Comparison of ENCODE assay signal across 37 cellular contexts in the genomic region with DNA sequence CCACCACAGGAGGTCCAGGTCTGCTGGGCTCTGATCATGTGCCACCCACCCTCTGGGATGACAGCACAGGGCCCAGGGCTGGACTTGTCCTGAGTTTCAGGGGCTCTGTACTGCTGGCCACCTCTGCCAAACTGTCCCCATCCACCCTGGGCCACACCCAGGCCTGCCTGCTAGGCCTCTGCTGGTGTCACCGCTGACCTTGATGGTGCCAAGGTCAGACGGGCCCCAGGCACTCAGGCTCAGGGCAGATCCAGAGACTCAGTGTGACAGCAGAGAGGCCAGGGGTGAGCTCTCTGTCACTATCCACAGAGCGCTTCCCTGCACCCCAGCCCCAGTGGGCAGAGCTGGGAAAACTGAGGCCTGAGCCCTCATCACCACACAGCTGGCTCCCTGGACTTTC.
"Had no signal": no experiment of that assay in that cellular context is flagged by ENCODE, and none has a peak within 500 bp of the region (broad histone marks: within the 10 kb centered on the region; RNA-seq: fewer than 3 reads in every experiment).

No MANE protein-coding gene starts in this region.

- H3K27me3 ChIP-seq: ascending aorta, cardiac muscle cell had no signal

- DNase-seq: activated B cell treated with CpG ODN at 0.5 μM for 24 hours; activated CD4-positive, alpha-beta memory T cell treated with anti-CD3 and anti-CD28 coated beads, Interleukin-2, amount 10 ng/mL, durations not matched to agents 7 days and 5 days; activated CD4-positive, alpha-beta T cell treated with anti-CD3 and anti-CD28 coated beads for 4 hours; activated CD4-positive, alpha-beta T cell treated with anti-CD3 and anti-CD28 coated beads, Interleukin-2, amount 10 ng/mL, durations not matched to agents 24 days and 14 days; activated CD4-positive, alpha-beta T cell treated with anti-CD3 and anti-CD28 coated beads, Interleukin-2, amount 50 U/mL, for 1 hour; activated CD4-positive, alpha-beta T cell treated with anti-CD3 and anti-CD28 coated beads, Interleukin-2, amount 50 U/mL, for 4 hours; activated CD4-positive, CD25-positive, alpha-beta regulatory T cell treated with anti-CD3 and anti-CD28 coated beads, Interleukin-2, amount 50 U/mL, for 72 hours; activated CD8-positive, alpha-beta memory T cell treated with anti-CD3 and anti-CD28 coated beads for 24 hours; activated CD8-positive, alpha-beta memory T cell treated with anti-CD3 and anti-CD28 coated beads, Interleukin-2, amount 10 ng/mL, durations not matched to agents 7 days and 5 days; activated CD8-positive, alpha-beta memory T cell treated with anti-CD3 and anti-CD28 coated beads, Interleukin-2, amount 50 U/mL, for 48 hours; activated CD8-positive, alpha-beta T cell treated with anti-CD3 and anti-CD28 coated beads, Interleukin-2, amount 10 ng/mL, durations not matched to agents 7 days and 5 days; activated effector memory CD4-positive, alpha-beta T cell treated with Interleukin-2 at 50 U/mL for 16 hours; activated gamma-delta T cell; activated naive CD4-positive, alpha-beta T cell treated with anti-CD3 and anti-CD28 coated beads, Interleukin-2, amount 10 ng/mL, durations not matched to agents 7 days and 5 days; activated naive CD4-positive, alpha-beta T cell treated with Interleukin-2 at 50 U/mL for 16 hours; activated naive CD8-positive, alpha-beta T cell treated with anti-CD3 and anti-CD28 coated beads, Interleukin-2, amount 10 ng/mL, durations not matched to agents 7 days and 5 days; activated naive CD8-positive, alpha-beta T cell treated with anti-CD3 and anti-CD28 coated beads, Interleukin-2, amount 50 U/mL, for 24 hours; activated T-cell treated with anti-CD3 and anti-CD28 coated beads, Interleukin-2, amount 50 U/mL, for 24 hours; activated T-cell treated with anti-CD3 and anti-CD28 coated beads, Interleukin-2, amount 50 U/mL, for 48 hours; amygdala; anterior cingulate cortex; caudate nucleus; cerebellar nuclear complex; T-cell; T-helper 2 cell; T-helper 9 cell had no signal

- H3K4me3 Mint-ChIP-seq: activated B cell treated with CpG ODN at 0.5 μM for 24 hours; activated CD4-positive, alpha-beta memory T cell treated with anti-CD3 and anti-CD28 coated beads, Interleukin-2, amount 10 ng/mL, durations not matched to agents 7 days and 5 days; activated CD4-positive, alpha-beta T cell treated with anti-CD3 and anti-CD28 coated beads, Interleukin-2, amount 10 ng/mL, durations not matched to agents 24 days and 14 days; activated CD8-positive, alpha-beta memory T cell treated with anti-CD3 and anti-CD28 coated beads, Interleukin-2, amount 10 ng/mL, durations not matched to agents 7 days and 5 days; activated CD8-positive, alpha-beta T cell treated with anti-CD3 and anti-CD28 coated beads, Interleukin-2, amount 10 ng/mL, durations not matched to agents 7 days and 5 days; activated naive CD4-positive, alpha-beta T cell treated with anti-CD3 and anti-CD28 coated beads, Interleukin-2, amount 10 ng/mL, durations not matched to agents 7 days and 5 days; activated naive CD4-positive, alpha-beta T cell treated with anti-CD3 and anti-CD28 coated beads, Interleukin-2, amount 50 U/mL, for 24 hours; activated naive CD8-positive, alpha-beta T cell; activated naive CD8-positive, alpha-beta T cell treated with anti-CD3 and anti-CD28 coated beads, Interleukin-2, amount 10 ng/mL, durations not matched to agents 7 days and 5 days; activated naive CD8-positive, alpha-beta T cell treated with anti-CD3 and anti-CD28 coated beads, Interleukin-2, amount 50 U/mL, for 24 hours; activated T-cell treated with anti-CD3 and anti-CD28 coated beads, Interleukin-2, amount 50 U/mL, for 24 hours; brain; central memory CD8-positive, alpha-beta T cell; T-cell; T-helper 2 cell treated with Interferon-gamma antibody and Interleukin-4, amounts not matched to agents 5 μg/mL and 100 μg/mL, for 36 hours had no signal

- H3K9me3 Mint-ChIP-seq: activated B cell treated with CpG ODN at 0.5 μM for 24 hours; activated CD4-positive, alpha-beta memory T cell treated with anti-CD3 and anti-CD28 coated beads, Interleukin-2, amount 10 ng/mL, durations not matched to agents 7 days and 5 days; activated CD4-positive, alpha-beta T cell treated with anti-CD3 and anti-CD28 coated beads, Interleukin-2, amount 10 ng/mL, durations not matched to agents 24 days and 14 days; activated naive CD4-positive, alpha-beta T cell treated with anti-CD3 and anti-CD28 coated beads, Interleukin-2, amount 10 ng/mL, durations not matched to agents 7 days and 5 days; activated naive CD4-positive, alpha-beta T cell treated with anti-CD3 and anti-CD28 coated beads, Interleukin-2, amount 50 U/mL, for 24 hours; activated naive CD8-positive, alpha-beta T cell treated with anti-CD3 and anti-CD28 coated beads, Interleukin-2, amount 10 ng/mL, durations not matched to agents 7 days and 5 days; activated naive CD8-positive, alpha-beta T cell treated with anti-CD3 and anti-CD28 coated beads, Interleukin-2, amount 50 U/mL, for 24 hours; activated T-cell treated with anti-CD3 and anti-CD28 coated beads, Interleukin-2, amount 50 U/mL, for 24 hours; activated T-helper 2 cell treated with anti-CD3 and anti-CD28 coated beads, Interferon-gamma antibody, Interleukin-2, Interleukin-4, amounts not matched to agents 10 μg/mL and 5 μg/mL and 100 μg/mL, durations not matched to agents 14 hours and 24 hours and 36 hours; central memory CD8-positive, alpha-beta T cell; T-cell; T-helper 2 cell treated with Interferon-gamma antibody and Interleukin-4, amounts not matched to agents 5 μg/mL and 100 μg/mL, for 36 hours had no signal

- H3K36me3 Mint-ChIP-seq: activated CD8-positive, alpha-beta memory T cell treated with anti-CD3 and anti-CD28 coated beads, Interleukin-2, amount 10 ng/mL, durations not matched to agents 7 days and 5 days; activated naive CD4-positive, alpha-beta T cell treated with anti-CD3 and anti-CD28 coated beads, Interleukin-2, amount 10 ng/mL, durations not matched to agents 7 days and 5 days; activated naive CD4-positive, alpha-beta T cell treated with anti-CD3 and anti-CD28 coated beads, Interleukin-2, amount 50 U/mL, for 24 hours; activated naive CD8-positive, alpha-beta T cell; activated naive CD8-positive, alpha-beta T cell treated with anti-CD3 and anti-CD28 coated beads, Interleukin-2, amount 10 ng/mL, durations not matched to agents 7 days and 5 days; brain; T-cell had no signal

- H3K36me3 ChIP-seq: ascending aorta, cardiac muscle cell had no signal

- H3K4me1 Mint-ChIP-seq: activated naive CD4-positive, alpha-beta T cell treated with anti-CD3 and anti-CD28 coated beads, Interleukin-2, amount 10 ng/mL, durations not matched to agents 7 days and 5 days; activated naive CD4-positive, alpha-beta T cell treated with anti-CD3 and anti-CD28 coated beads, Interleukin-2, amount 50 U/mL, for 24 hours; activated naive CD8-positive, alpha-beta T cell treated with anti-CD3 and anti-CD28 coated beads, Interleukin-2, amount 50 U/mL, for 24 hours; brain; central memory CD8-positive, alpha-beta T cell; T-cell had no signal

- H3K27ac ChIP-seq: ascending aorta, cardiac muscle cell, VCaP had no signal

- H3K27ac Mint-ChIP-seq: activated B cell treated with CpG ODN at 0.5 μM for 24 hours; activated CD4-positive, alpha-beta memory T cell treated with anti-CD3 and anti-CD28 coated beads, Interleukin-2, amount 10 ng/mL, durations not matched to agents 7 days and 5 days; activated CD4-positive, alpha-beta T cell treated with anti-CD3 and anti-CD28 coated beads, Interleukin-2, amount 10 ng/mL, durations not matched to agents 24 days and 14 days; activated CD8-positive, alpha-beta memory T cell treated with anti-CD3 and anti-CD28 coated beads, Interleukin-2, amount 10 ng/mL, durations not matched to agents 7 days and 5 days; activated CD8-positive, alpha-beta T cell treated with anti-CD3 and anti-CD28 coated beads, Interleukin-2, amount 10 ng/mL, durations not matched to agents 7 days and 5 days; activated naive CD4-positive, alpha-beta T cell treated with anti-CD3 and anti-CD28 coated beads, Interleukin-2, amount 10 ng/mL, durations not matched to agents 7 days and 5 days; activated naive CD4-positive, alpha-beta T cell treated with anti-CD3 and anti-CD28 coated beads, Interleukin-2, amount 50 U/mL, for 24 hours; activated naive CD8-positive, alpha-beta T cell; activated naive CD8-positive, alpha-beta T cell treated with anti-CD3 and anti-CD28 coated beads, Interleukin-2, amount 10 ng/mL, durations not matched to agents 7 days and 5 days; activated naive CD8-positive, alpha-beta T cell treated with anti-CD3 and anti-CD28 coated beads, Interleukin-2, amount 50 U/mL, for 24 hours; activated T-cell treated with anti-CD3 and anti-CD28 coated beads, Interleukin-2, amount 50 U/mL, for 24 hours; activated T-helper 2 cell treated with anti-CD3 and anti-CD28 coated beads, Interferon-gamma antibody, Interleukin-2, Interleukin-4, amounts not matched to agents 10 μg/mL and 5 μg/mL and 100 μg/mL, durations not matched to agents 14 hours and 24 hours and 36 hours; T-cell; T-helper 2 cell treated with Interferon-gamma antibody and Interleukin-4, amounts not matched to agents 5 μg/mL and 100 μg/mL, for 36 hours had no signal

- H3K9me3 ChIP-seq: ascending aorta had no signal

- FAIRE-seq: bronchial epithelial cell, TTC549 had no signal

- ATAC-seq: activated CD8-positive, alpha-beta memory T cell treated with anti-CD3 and anti-CD28 coated beads, Interleukin-2, amount 10 ng/mL, durations not matched to agents 7 days and 5 days; activated CD8-positive, alpha-beta T cell treated with anti-CD3 and anti-CD28 coated beads, Interleukin-2, amount 10 ng/mL, durations not matched to agents 7 days and 5 days; activated naive CD8-positive, alpha-beta T cell treated with anti-CD3 and anti-CD28 coated beads, Interleukin-2, amount 50 U/mL, for 24 hours; T-cell had no signal

- H3K27me3 Mint-ChIP-seq: activated B cell treated with CpG ODN at 0.5 μM for 24 hours; activated CD4-positive, alpha-beta memory T cell treated with anti-CD3 and anti-CD28 coated beads, Interleukin-2, amount 10 ng/mL, durations not matched to agents 7 days and 5 days; activated CD8-positive, alpha-beta memory T cell treated with anti-CD3 and anti-CD28 coated beads, Interleukin-2, amount 10 ng/mL, durations not matched to agents 7 days and 5 days; activated naive CD4-positive, alpha-beta T cell treated with anti-CD3 and anti-CD28 coated beads, Interleukin-2, amount 10 ng/mL, durations not matched to agents 7 days and 5 days; activated naive CD4-positive, alpha-beta T cell treated with anti-CD3 and anti-CD28 coated beads, Interleukin-2, amount 50 U/mL, for 24 hours; activated naive CD8-positive, alpha-beta T cell; activated naive CD8-positive, alpha-beta T cell treated with anti-CD3 and anti-CD28 coated beads, Interleukin-2, amount 10 ng/mL, durations not matched to agents 7 days and 5 days; activated naive CD8-positive, alpha-beta T cell treated with anti-CD3 and anti-CD28 coated beads, Interleukin-2, amount 50 U/mL, for 24 hours; activated T-cell treated with anti-CD3 and anti-CD28 coated beads, Interleukin-2, amount 50 U/mL, for 24 hours; central memory CD8-positive, alpha-beta T cell; T-cell had no signal

- H3K4me1 ChIP-seq: ascending aorta had no signal

- H3K4me3 ChIP-seq: ascending aorta, cardiac muscle cell had no signal
